Comparison of ENCODE assay signal across 8 cellular contexts in genomic region chr5:34243802-34244201, GRCh38.
A peak's percentile ranks its signal among the peaks of the same experiment; 100 is the strongest.
DNase-seq lines count a peak whose midpoint lies in the region; ATAC-seq and TF ChIP-seq lines count a peak whose summit lies in the region.
"Not testable (repeated sequence)": the region's sequence is repeated elsewhere in the genome, so short reads cannot be mapped to it uniquely, and the experiment has no call there.

No MANE protein-coding gene starts in this region.

- not testable (repeated sequence) for TF ChIP-seq RAD21 in liver (IDR thresholded peaks at IDR 0.05)

- H3K4me3 ChIP-seq in DND-41 (ENCODE audit: low read depth in 1 of 2, low read length in 2 of 2) (peak overlapping the region in 1 of 2 experiments; percentile 43; a peak in 2 of 4 replicates), Loucy (ENCODE audit: low read length, poor library complexity, severe bottlenecking) (peak overlapping the region; percentile 73), ascending aorta (peak overlapping the region; percentile 47 to 74), uterus (peak overlapping the region in 1 of 2 donors; percentile 55)
- not testable (repeated sequence) for H3K4me3 ChIP-seq in liver (ENCODE audit: low read depth in 1 of 3, low read length in 3 of 3)

- H3K27ac ChIP-seq in DND-41 (ENCODE audit: low read length) = not testable (repeated sequence)
- H3K27ac ChIP-seq in ascending aorta (peak overlapping the region; percentile 67 to 88), epithelial cell of prostate (peak overlapping the region; percentile 45), liver (ENCODE audit: low read depth in 1 of 2, low read length in 2 of 2) (peak overlapping the region; percentile 41 to 59), uterus (peak overlapping the region; percentile 89 to 90)

- not testable (repeated sequence) for H3K4me2 ChIP-seq in DND-41 (ENCODE audit: insufficient read depth, low read length)
- H3K4me2 ChIP-seq in Loucy (ENCODE audit: low read depth, low read length, poor library complexity, severe bottlenecking) = peak overlapping the region; percentile 73

- H3K4me1 ChIP-seq in DND-41 (ENCODE audit: insufficient read depth, low read length); Loucy (ENCODE audit: insufficient read depth, low read length, poor library complexity, severe bottlenecking); ascending aorta; liver (ENCODE audit: control insufficient read depth in 4 of 4, insufficient read depth in 4 of 4, low read length in 3 of 4); uterus: not testable (repeated sequence)

- intact Hi-C loops in ascending aorta (cut with DNase I); uterus (cut with DNase I; ENCODE audit: low total_unique reads): not testable (repeated sequence)

- not testable (repeated sequence) for H3F3A ChIP-seq in Loucy (ENCODE audit: low read depth)

- not testable (repeated sequence) for DNase-seq in DND-41; WTC11 (ENCODE audit: low spot score); ascending aorta (ENCODE audit: low spot score in 2 of 2); epithelial cell of prostate (ENCODE audit: low read depth, low spot score); progenitor cell of endocrine pancreas (ENCODE audit: low spot score, unreplicated experiment); uterus

- H3K79me2 ChIP-seq in DND-41 (ENCODE audit: insufficient read depth, low read length) = peaks cover 23% of the 10 kb centered on the region
- H3K79me2 ChIP-seq in Loucy (ENCODE audit: insufficient read depth, low read length) = peaks cover 40% of the 10 kb centered on the region

- not testable (repeated sequence) for H3K27me3 ChIP-seq in DND-41 (ENCODE audit: insufficient read depth, low read length, poor library complexity); Loucy (ENCODE audit: insufficient read depth, low read length, poor library complexity, severe bottlenecking); ascending aorta; liver (ENCODE audit: control insufficient read depth in 4 of 4, insufficient read depth in 4 of 4, low read length in 3 of 4); uterus

- ATAC-seq in DND-41 (ENCODE audit: insufficient read depth, low read depth); WTC11: not testable (repeated sequence)

- not testable (repeated sequence) for H4K20me1 ChIP-seq in DND-41 (ENCODE audit: insufficient read depth, low read length); Loucy (ENCODE audit: insufficient read depth, low read length, poor library complexity, severe bottlenecking)

- not testable (repeated sequence) for H3K9me3 Mint-ChIP-seq in WTC11; progenitor cell of endocrine pancreas (ENCODE audit: low read depth)

- not testable (repeated sequence) for TF ChIP-seq POLR2A in uterus (IDR thresholded peaks at IDR 0.05)

- not testable (repeated sequence) for TF ChIP-seq CTCF in DND-41 (IDR thresholded peaks at IDR 0.05; ENCODE audit: borderline replicate concordance, extremely low read depth, low read length, poor library complexity, severe bottlenecking); Loucy (conservative IDR thresholded peaks at IDR 0.05; ENCODE audit: low read length); WTC11 (IDR thresholded peaks at IDR 0.05); ascending aorta (IDR thresholded peaks at IDR 0.05); liver (IDR thresholded peaks at IDR 0.05; ENCODE audit: low read depth, low read length, missing input control); progenitor cell of endocrine pancreas (IDR thresholded peaks at IDR 0.05; ENCODE audit: unreplicated experiment); uterus (IDR thresholded peaks at IDR 0.05)

- CTCF ChIA-PET in WTC11 (lab: Charles Lee) = not testable (repeated sequence)

- H3K36me3 ChIP-seq in DND-41 (ENCODE audit: insufficient read depth, low read length); Loucy (ENCODE audit: insufficient read depth, low read length); ascending aorta; liver (ENCODE audit: control insufficient read depth in 4 of 4, insufficient read depth in 3 of 4, low read depth in 1 of 4, low read length in 3 of 4); uterus: not testable (repeated sequence)

- H3K9me2 ChIP-seq in Loucy (replicated peaks; ENCODE audit: low read depth, low read length) = not testable (repeated sequence)

- H3K27me3 Mint-ChIP-seq in WTC11 (ENCODE audit: low read depth); progenitor cell of endocrine pancreas: not testable (repeated sequence)

- H3K9me3 ChIP-seq in DND-41 (ENCODE audit: insufficient read depth, low read length, severe bottlenecking); Loucy (ENCODE audit: insufficient read depth, low read depth, low read length); ascending aorta; liver (ENCODE audit: control insufficient read depth in 4 of 4, low read length in 3 of 4); uterus: not testable (repeated sequence)

- not testable (repeated sequence) for H3K36me3 Mint-ChIP-seq in WTC11; progenitor cell of endocrine pancreas (ENCODE audit: insufficient read depth)

- H3K4me3 Mint-ChIP-seq in WTC11 = peak overlapping the region; percentile 72
- H3K4me3 Mint-ChIP-seq in progenitor cell of endocrine pancreas (ENCODE audit: low read depth) = peak overlapping the region; percentile 80

- H2AFZ ChIP-seq in DND-41 (ENCODE audit: low read depth, low read length); Loucy (ENCODE audit: low read length): not testable (repeated sequence)

- peaks cover 21% of the 10 kb centered on the region for H3K4me1 Mint-ChIP-seq in WTC11
- H3K4me1 Mint-ChIP-seq in progenitor cell of endocrine pancreas (ENCODE audit: low read depth) = not testable (repeated sequence)

- H3K27ac Mint-ChIP-seq in WTC11 (peak overlapping the region; percentile 87), progenitor cell of endocrine pancreas (peak overlapping the region; percentile 97)

- H3K9ac ChIP-seq in DND-41 (ENCODE audit: low read depth, low read length) = peak overlapping the region; percentile 44
- peak overlapping the region; percentile 79 for H3K9ac ChIP-seq in Loucy (ENCODE audit: low read depth, low read length, poor library complexity, severe bottlenecking)
- H3K9ac ChIP-seq in liver (ENCODE audit: low read depth in 1 of 2, low read length in 2 of 2) = not testable (repeated sequence)

- POLR2A ChIA-PET in WTC11 (lab: Charles Lee) = not testable (repeated sequence)
